In genomic region chr14:59187802-59188460, GRCh38 we compare ENCODE assay signal across 8 cellular contexts. TPM values are rescaled to one million over a fixed set of nuclear protein-coding genes. Genes with fewer than 3 reads are reported as not detected.
DNase-seq lines count a peak whose midpoint lies in the region; ATAC-seq and TF ChIP-seq lines count a peak whose summit lies in the region.

No MANE protein-coding gene starts in this region.

- peaks cover 8% of the 10 kb centered on the region for H3K27me3 Mint-ChIP-seq in type B pancreatic cell

- peak overlapping the region; percentile 99 for H3K4me3 Mint-ChIP-seq in type B pancreatic cell

- peak overlapping the region; percentile 80 for H3K4me3 ChIP-seq in fibroblast of mammary gland (ENCODE audit: control insufficient read depth, low read depth, low read length)
- H3K4me3 ChIP-seq in neutrophil (ENCODE audit: low read depth in 1 of 2, low read length in 1 of 2), result peak overlapping the region; percentile 70 to 92

- no peaks in the 10 kb centered on the region for H3K9me3 ChIP-seq in neutrophil

- peak overlapping the region; percentile 60 for H3K27ac ChIP-seq in neutrophil

- H3K36me3 ChIP-seq in neutrophil, result no peaks in the 10 kb centered on the region

- H3K27ac Mint-ChIP-seq in type B pancreatic cell, result peak overlapping the region; percentile 97

- peak; percentile 38 for DNase-seq in activated gamma-delta T cell treated with Interleukin-2 at 50 U/mL for 16 hours
- no peak for DNase-seq in activated gamma-delta T cell (lab: John Stamatoyannopoulos, UW)
- DNase-seq in NCI-H510A treated with DMSO at 0.1 percent for 48 hours (lab: John Stamatoyannopoulos, UW), result peak; percentile 75
- peak; percentile 29 for DNase-seq in activated CD8-positive, alpha-beta memory T cell treated with anti-CD3 and anti-CD28 coated beads, Interleukin-2, amount 50 U/mL, for 4 hours
- no peak for DNase-seq in fibroblast of mammary gland (ENCODE audit: low read depth)
- DNase-seq in type B pancreatic cell (ENCODE audit: extremely low spot score, unreplicated experiment), result no peak

- ATAC-seq in HG03095 (IDR thresholded peaks at IDR 0.05; ENCODE audit: unreplicated experiment), result peak; percentile 6

- H3K36me3 Mint-ChIP-seq in type B pancreatic cell, result peaks cover 4% of the 10 kb centered on the region

- H3K4me1 Mint-ChIP-seq in type B pancreatic cell (ENCODE audit: unreplicated experiment), result peaks cover 34% of the 10 kb centered on the region

- TF ChIP-seq CTCF in fibroblast of mammary gland (conservative IDR thresholded peaks at IDR 0.05; ENCODE audit: control insufficient read depth, insufficient read depth, low read depth, low read length) (no peak), neutrophil (IDR thresholded peaks at IDR 0.05) (no peak), type B pancreatic cell (conservative IDR thresholded peaks at IDR 0.05) (no peak)

- peaks cover 25% of the 10 kb centered on the region in 2 experiments for H3K4me1 ChIP-seq in neutrophil (ENCODE audit: control insufficient read depth in 1 of 2, insufficient read depth in 1 of 2, low read depth in 1 of 2, low read length in 1 of 2)

- H3K9me3 Mint-ChIP-seq in type B pancreatic cell, result no peaks in the 10 kb centered on the region

- H3K27me3 ChIP-seq in neutrophil, result peaks cover 61% of the 10 kb centered on the region

RNA-seq across cellular contexts. Expression of gene DAAM1, which starts 0.5 kb away (rescaled TPM):
- 64.3 and 70.6 TPM in 2 replicates for total RNA-seq in type B pancreatic cell (ENCODE audit: low replicate concordance)

Comparison
In these comparisons a context has a peak if more than half of its experiments do, and no peak if none do; other contexts are left out.
1. DNase-seq: peak in activated gamma-delta T cell treated with Interleukin-2 at 50 U/mL for 16 hours (single experiment), NCI-H510A treated with DMSO at 0.1 percent for 48 hours (single experiment) and activated CD8-positive, alpha-beta memory T cell treated with anti-CD3 and anti-CD28 coated beads, Interleukin-2, amount 50 U/mL, for 4 hours (single experiment); none in activated gamma-delta T cell (single experiment), fibroblast of mammary gland (single experiment) and type B pancreatic cell (single experiment).